In the genomic region with DNA sequence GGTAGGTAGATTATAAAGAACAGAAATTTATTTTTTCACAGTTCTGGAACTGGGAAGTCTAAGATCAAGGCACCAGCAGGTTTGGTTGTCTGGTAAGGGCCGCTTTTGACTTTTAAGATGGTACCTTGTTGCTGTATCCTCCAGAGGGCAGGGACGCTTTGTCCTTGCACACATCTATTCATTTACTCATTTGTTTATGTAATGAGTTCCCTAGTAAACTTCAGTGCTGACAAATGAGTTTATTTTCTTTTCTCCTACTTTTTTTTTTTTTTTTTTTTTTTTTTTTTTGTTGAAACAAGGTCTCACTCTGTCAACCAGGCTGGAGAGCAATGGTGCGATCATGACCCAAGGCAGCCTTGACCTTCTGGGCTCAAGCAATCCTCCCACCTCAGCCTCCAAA, we compare ENCODE assay signal across 15 cellular contexts.
A peak's percentile ranks its signal among the peaks of the same experiment; 100 is the strongest.
DNase-seq lines count a peak whose midpoint lies in the region; ATAC-seq and TF ChIP-seq lines count a peak whose summit lies in the region.
"Had no signal": no experiment of that assay in that cellular context is flagged by ENCODE, and none has a peak within 500 bp of the region (broad histone marks: within the 10 kb centered on the region; RNA-seq: fewer than 3 reads in every experiment).

No MANE protein-coding gene starts in this region.

- ATAC-seq in HG02981 (IDR thresholded peaks at IDR 0.05; ENCODE audit: unreplicated experiment): no peak
- ATAC-seq in GM21367 (IDR thresholded peaks at IDR 0.05; ENCODE audit: unreplicated experiment): no peak
- ATAC-seq: heart left ventricle, left lobe of liver had no signal

- no peak overlapping the region for H3K4me3 ChIP-seq in fibroblast of mammary gland (ENCODE audit: control insufficient read depth, low read depth, low read length)
- H3K4me3 ChIP-seq: BLaER1 treated with 17β-estradiol and CSF1 and Interleukin-3, amounts not matched to agents 10 nM and 100 nM; heart left ventricle had no signal

- DNase-seq in AG09319 (ENCODE audit: extremely low read depth, low read depth) (peak; percentile 41), H4 (ENCODE audit: low spot score) (peak; percentile 75), NCI-H526 treated with DMSO at 0.1 percent for 48 hours (lab: John Stamatoyannopoulos, UW) (peak; percentile 11), fibroblast of mammary gland (ENCODE audit: low read depth) (peak; percentile 66), glomerular visceral epithelial cell (ENCODE audit: extremely low spot score) (no peak), activated gamma-delta T cell treated with Interleukin-2 at 50 U/mL for 16 hours (no peak)
- DNase-seq: activated CD4-positive, alpha-beta T cell treated with anti-CD3 and anti-CD28 coated beads for 4 hours; effector CD4-positive, alpha-beta T cell; heart left ventricle; NCI-H1417 treated with DMSO at 0.1 percent for 48 hours; NCI-H446 had no signal

- TF ChIP-seq CTCF in AG09319 (IDR thresholded peaks at IDR 0.05; ENCODE audit: low read depth, low read length): peak; percentile 35
- TF ChIP-seq CTCF in fibroblast of mammary gland (conservative IDR thresholded peaks at IDR 0.05; ENCODE audit: control insufficient read depth, insufficient read depth, low read depth, low read length): peak; percentile 31

Comparison
In these comparisons a context has a peak if more than half of its experiments do, and no peak if none do; other contexts are left out.
1. DNase-seq: peak in AG09319 (single experiment), H4 (single experiment), NCI-H526 treated with DMSO at 0.1 percent for 48 hours (single experiment) and fibroblast of mammary gland (single experiment); none in glomerular visceral epithelial cell (single experiment) and activated gamma-delta T cell treated with Interleukin-2 at 50 U/mL for 16 hours (single experiment).